1 cellular context compared by ENCODE assay signal in genomic region chr19:30559446-30559845, GRCh38.
TF ChIP-seq lines count a peak whose summit lies in the region.

No MANE protein-coding gene starts in this region.

TF ChIP-seq in SK-N-SH treated with all-trans-retinoic acid at 6 μM for 48 hours, 23 proteins besides CTCF, POLR2A, EP300 and RAD21 (continued from another document):
- TF ChIP-seq, protein P1, sequence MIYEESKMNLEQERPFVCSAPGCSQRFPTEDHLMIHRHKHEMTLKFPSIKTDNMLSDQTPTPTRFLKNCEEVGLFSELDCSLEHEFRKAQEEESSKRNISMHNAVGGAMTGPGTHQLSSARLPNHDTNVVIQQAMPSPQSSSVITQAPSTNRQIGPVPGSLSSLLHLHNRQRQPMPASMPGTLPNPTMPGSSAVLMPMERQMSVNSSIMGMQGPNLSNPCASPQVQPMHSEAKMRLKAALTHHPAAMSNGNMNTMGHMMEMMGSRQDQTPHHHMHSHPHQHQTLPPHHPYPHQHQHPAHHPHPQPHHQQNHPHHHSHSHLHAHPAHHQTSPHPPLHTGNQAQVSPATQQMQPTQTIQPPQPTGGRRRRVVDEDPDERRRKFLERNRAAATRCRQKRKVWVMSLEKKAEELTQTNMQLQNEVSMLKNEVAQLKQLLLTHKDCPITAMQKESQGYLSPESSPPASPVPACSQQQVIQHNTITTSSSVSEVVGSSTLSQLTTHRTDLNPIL (CRISPR knock-in tag; IDR thresholded peaks at IDR 0.05; ENCODE audit: low read depth): no peak
TF ChIP-seq in SK-N-SH treated with all-trans-retinoic acid at 6 μM for 48 hours: peak in this region for 0.
